Comparison of ENCODE assay signal across 9 cellular contexts in the genomic region with DNA sequence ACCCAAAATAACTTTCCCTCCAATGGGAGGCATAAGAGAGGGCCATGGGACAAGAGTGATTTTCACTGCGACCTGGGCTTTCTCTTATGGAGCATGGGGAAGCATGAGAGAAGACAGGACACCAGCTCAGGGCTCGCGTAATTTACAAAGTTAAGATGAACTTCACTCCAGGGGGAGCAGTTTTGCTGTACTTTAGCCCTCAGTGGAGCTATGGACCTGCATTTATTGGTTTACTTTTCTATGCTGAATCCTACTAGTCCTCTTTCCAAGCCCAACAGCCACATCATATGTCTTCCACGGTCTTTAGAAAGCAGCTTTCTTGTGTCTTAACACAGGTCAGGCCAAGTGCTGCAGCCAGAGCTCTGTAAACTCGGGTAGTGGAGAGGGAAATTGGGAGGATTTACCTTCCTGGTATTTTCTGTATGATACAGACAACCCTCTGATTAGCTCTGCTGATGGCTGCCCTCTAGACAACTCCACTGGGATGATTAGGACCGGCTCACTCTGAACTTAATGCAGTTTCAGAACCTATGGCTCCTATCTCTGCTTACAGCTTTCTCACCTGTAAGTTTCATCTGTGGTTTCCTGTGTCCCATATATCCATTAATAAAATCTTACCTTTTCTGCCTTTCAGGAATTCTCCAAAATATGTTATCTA.
DNase-seq lines count a peak whose midpoint lies in the region; ATAC-seq and TF ChIP-seq lines count a peak whose summit lies in the region.
"Had no signal": no experiment of that assay in that cellular context is flagged by ENCODE, and none has a peak within 500 bp of the region (broad histone marks: within the 10 kb centered on the region; RNA-seq: fewer than 3 reads in every experiment).

No MANE protein-coding gene starts in this region.

- intact Hi-C loops in sciatic nerve (cut with DNase I) = no loop called here

- DNase-seq in COLO829 (ENCODE audit: low spot score) = peak; percentile 3
- peak; percentile 21 for DNase-seq in HuH-7 (ENCODE audit: low spot score)
- DNase-seq in astrocyte of the spinal cord (ENCODE audit: low read depth, low spot score) = peak; percentile 14
- DNase-seq in left lobe of liver (ENCODE audit: low spot score) = no peak
- DNase-seq in NCI-H69 (lab: John Stamatoyannopoulos, UW) = no peak
- DNase-seq in sciatic nerve (ENCODE audit: low spot score) = no peak
- no peak for DNase-seq in hypothalamus (lab: John Stamatoyannopoulos, UW)
- no peak for DNase-seq in AG08395 (ENCODE audit: low spot score)
- DNase-seq: stimulated activated naive B cell treated with anti-CD40 and anti-IgM and Interleukin-4, amounts not matched to agents 10 μg/mL and 1 μg/mL and 100 μg/mL, for 72 hours had no signal

- ATAC-seq in left lobe of liver = peak; percentile 85
- no peak for ATAC-seq in sciatic nerve
- ATAC-seq: stimulated activated naive B cell treated with anti-CD40 and anti-IgM and Interleukin-4, amounts not matched to agents 10 μg/mL and 1 μg/mL and 100 μg/mL, for 72 hours had no signal

- no peak overlapping the region for H3K4me3 ChIP-seq in astrocyte of the spinal cord (ENCODE audit: low read depth, low read length)

- TF ChIP-seq CTCF in astrocyte of the spinal cord (IDR thresholded peaks at IDR 0.05; ENCODE audit: low read depth, low read length) = peak; percentile 44

- in situ Hi-C loops in astrocyte of the spinal cord (cut with HindIII; ENCODE audit: low sequenced_read_pairs) = no loop called here

Comparison
In these comparisons a context has a peak if more than half of its experiments do, and no peak if none do; other contexts are left out.
1. DNase-seq: peak in COLO829 (single experiment), HuH-7 (single experiment) and astrocyte of the spinal cord (single experiment); none in left lobe of liver (single experiment), NCI-H69 (single experiment), sciatic nerve (single experiment), hypothalamus (0 of 51) and AG08395 (single experiment).